ENCODE assay signal across 8 cellular contexts in genomic region chr1:156081174-156082110, GRCh38. TPM values are rescaled to one million over a fixed set of nuclear protein-coding genes. Genes with fewer than 3 reads are reported as not detected.
DNase-seq lines count a peak whose midpoint lies in the region; ATAC-seq lines count a peak whose summit lies in the region.

No MANE protein-coding gene starts in this region.

- no peaks in the 10 kb centered on the region for H3K36me3 Mint-ChIP-seq in activated CD4-positive, alpha-beta T cell treated with anti-CD3 and anti-CD28 coated beads for 36 hours (ENCODE audit: low read depth)
- H3K36me3 Mint-ChIP-seq in T-helper 17 cell (ENCODE audit: low read depth), result peaks cover 4% of the 10 kb centered on the region

- H3K4me1 ChIP-seq in thymus (ENCODE audit: control insufficient read depth, insufficient read depth, low read length), result peaks cover 5% of the 10 kb centered on the region

- POLR2A ChIA-PET in activated CD4-positive, alpha-beta T cell treated with anti-CD3 and anti-CD28 coated beads for 36 hours (lab: Charles Lee), result no interaction called here

- H3K27ac Mint-ChIP-seq in activated CD4-positive, alpha-beta T cell treated with anti-CD3 and anti-CD28 coated beads for 36 hours, result no peak overlapping the region
- H3K27ac Mint-ChIP-seq in T-helper 17 cell, result no peak overlapping the region

- peak overlapping the region; percentile 72 for H3K4me3 Mint-ChIP-seq in activated CD4-positive, alpha-beta T cell treated with anti-CD3 and anti-CD28 coated beads for 36 hours
- peak overlapping the region; percentile 88 for H3K4me3 Mint-ChIP-seq in T-helper 17 cell

- peaks cover 20% of the 10 kb centered on the region for H3K27me3 Mint-ChIP-seq in activated CD4-positive, alpha-beta T cell treated with anti-CD3 and anti-CD28 coated beads for 36 hours
- peaks cover 43% of the 10 kb centered on the region for H3K27me3 Mint-ChIP-seq in T-helper 17 cell

- H3K9me3 ChIP-seq in T-helper 17 cell (ENCODE audit: control insufficient read depth, low read length, poor library complexity, severe bottlenecking), result no peaks in the 10 kb centered on the region
- H3K9me3 ChIP-seq in thymus (ENCODE audit: control insufficient read depth), result no peaks in the 10 kb centered on the region

- CTCF ChIA-PET in activated CD4-positive, alpha-beta T cell treated with anti-CD3 and anti-CD28 coated beads for 36 hours (lab: Charles Lee), result interaction anchor here (29.4 kb wide), 1 partner anchor 44 kb away, joined by 929 read pairs; the partner anchor contains the start of gene LMNA

- H3K9me3 Mint-ChIP-seq in activated CD4-positive, alpha-beta T cell treated with anti-CD3 and anti-CD28 coated beads for 36 hours (ENCODE audit: low read depth), result no peaks in the 10 kb centered on the region

- H3K27ac ChIP-seq in thymus (ENCODE audit: low read depth), result no peak overlapping the region

- peak overlapping the region; percentile 94 for H3K4me3 ChIP-seq in iPS-11a (ENCODE audit: low read depth, low read length)
- peak overlapping the region; percentile 84 for H3K4me3 ChIP-seq in thymus (ENCODE audit: low read length)

- intact Hi-C loops in activated CD4-positive, alpha-beta T cell treated with anti-CD3 and anti-CD28 coated beads for 36 hours (cut with DNase I, micrococcal nuclease), result loop anchor here in 1 of 2 experiments (1.0 kb wide), 3 partner anchors 26 to 257 kb away; partner anchors contain the start of genes CCT3, SSR2 and TSACC

- no peak for ATAC-seq in activated CD4-positive, alpha-beta T cell treated with anti-CD3 and anti-CD28 coated beads for 36 hours
- ATAC-seq in T-helper 17 cell (no peak), GM19455 (IDR thresholded peaks at IDR 0.05; ENCODE audit: unreplicated experiment) (no peak)

- H3K36me3 ChIP-seq in thymus (ENCODE audit: control insufficient read depth, insufficient read depth), result peaks cover 3% of the 10 kb centered on the region

- WGBS in thymus, result 7% methylated on average over 64 of the region's 64 CpGs

- DNase-seq in activated CD4-positive, alpha-beta T cell treated with anti-CD3 and anti-CD28 coated beads for 36 hours, result no peak
- DNase-seq in activated CD4-positive, alpha-beta T cell treated with anti-CD3 and anti-CD28 coated beads for 1 hour, result no peak
- DNase-seq in T-helper 17 cell (no peak), NCI-H1436 (lab: John Stamatoyannopoulos, UW) (no peak), iPS-NIHi11 (ENCODE audit: low spot score) (no peak)

- peaks cover 14% of the 10 kb centered on the region for H3K27me3 ChIP-seq in thymus (ENCODE audit: control insufficient read depth, insufficient read depth)

- H3K4me1 Mint-ChIP-seq in activated CD4-positive, alpha-beta T cell treated with anti-CD3 and anti-CD28 coated beads for 36 hours, result peaks cover 5% of the 10 kb centered on the region
- peaks cover 13% of the 10 kb centered on the region for H3K4me1 Mint-ChIP-seq in T-helper 17 cell

RNA-seq across cellular contexts. Expression of gene MEX3A, which starts 0.8 kb away (rescaled TPM):
- under 1 TPM; 0.48 to 0.79 TPM for total RNA-seq in activated CD4-positive, alpha-beta T cell treated with anti-CD3 and anti-CD28 coated beads for 36 hours
- total RNA-seq in T-helper 17 cell, result not detected
- 0.55 TPM for polyA plus RNA-seq in thymus

RNA-seq across cellular contexts. Expression of gene RAB25, which starts 20.5 kb away (rescaled TPM):
- total RNA-seq in activated CD4-positive, alpha-beta T cell treated with anti-CD3 and anti-CD28 coated beads for 36 hours, result under 1 TPM; 0.46 to 0.77 TPM
- 1 to 10 TPM; 1.4 to 1.8 TPM for total RNA-seq in T-helper 17 cell
- polyA plus RNA-seq in thymus, result 43.1 TPM

RNA-seq across cellular contexts. Expression of gene LAMTOR2, which starts 26.9 kb away (rescaled TPM):
- 10 to 100 TPM; 26.1 to 50.3 TPM for total RNA-seq in activated CD4-positive, alpha-beta T cell treated with anti-CD3 and anti-CD28 coated beads for 36 hours
- 10 to 100 TPM; 19.4 to 21.4 TPM for total RNA-seq in T-helper 17 cell
- polyA plus RNA-seq in thymus, result 82.2 TPM

RNA-seq across cellular contexts. Expression of gene UBQLN4, which starts 27.8 kb away (rescaled TPM):
- 10 to 100 TPM; 34.5 to 49.0 TPM for total RNA-seq in activated CD4-positive, alpha-beta T cell treated with anti-CD3 and anti-CD28 coated beads for 36 hours
- 10 to 100 TPM; 21.9 to 22.7 TPM for total RNA-seq in T-helper 17 cell
- polyA plus RNA-seq in thymus, result 15.1 TPM

RNA-seq across cellular contexts. Expression of gene LMNA, which starts 33.1 kb away (rescaled TPM):
- 100 to 1,000 TPM; 184 to 218 TPM for total RNA-seq in activated CD4-positive, alpha-beta T cell treated with anti-CD3 and anti-CD28 coated beads for 36 hours
- 1,000 to 10,000 TPM in 1 of 2 donors, 100 to 1,000 TPM in 1; 919 to 1,908 TPM for total RNA-seq in T-helper 17 cell
- 68.3 TPM for polyA plus RNA-seq in thymus
